In genomic region chr2:240112914-240113690, GRCh38 we compare ENCODE assay signal across 17 cellular contexts. TPM values are rescaled to one million over a fixed set of nuclear protein-coding genes. Genes with fewer than 3 reads are reported as not detected.
DNase-seq lines count a peak whose midpoint lies in the region; ATAC-seq, FAIRE-seq and TF ChIP-seq lines count a peak whose summit lies in the region.
"Had no signal": no experiment of that assay in that cellular context is flagged by ENCODE, and none has a peak within 500 bp of the region (broad histone marks: within the 10 kb centered on the region; RNA-seq: fewer than 3 reads in every experiment).

No MANE protein-coding gene starts in this region.

- H3K4me1 ChIP-seq in GM23338 (ENCODE audit: insufficient read depth) (peaks cover 7% of the 10 kb centered on the region; the same call in 1 of the 2 replicates), esophagus muscularis mucosa (no peaks in the 10 kb centered on the region), kidney (ENCODE audit: control insufficient read depth in 1 of 2, insufficient read depth in 1 of 2, low read depth in 1 of 2, low read length in 2 of 2) (no peaks in the 10 kb centered on the region), ascending aorta (no peaks in the 10 kb centered on the region)
- H3K4me1 ChIP-seq: A549, BLaER1, Caco-2 had no signal

- no peak overlapping the region for H3K9ac ChIP-seq in kidney (ENCODE audit: low read length in 2 of 2)
- H3K9ac ChIP-seq: BLaER1 had no signal

- no peak for TF ChIP-seq EP300 in esophagus muscularis mucosa (IDR thresholded peaks at IDR 0.05)

- H3K27ac ChIP-seq in GM23338 (ENCODE audit: low read depth) = no peak overlapping the region
- H3K27ac ChIP-seq in esophagus muscularis mucosa (replicated peaks in 1 of 4) = no peak overlapping the region
- no peak overlapping the region for H3K27ac ChIP-seq in kidney (ENCODE audit: low read depth in 2 of 2, low read length in 2 of 2)
- H3K27ac ChIP-seq in ascending aorta = no peak overlapping the region
- H3K27ac ChIP-seq in dorsolateral prefrontal cortex = no peak overlapping the region
- H3K27ac ChIP-seq: A549, BLaER1, HL-60 had no signal

- CTCF ChIA-PET in WTC11 (lab: Charles Lee) = interaction anchor here (1.0 to 2.7 kb wide), 2 partner anchors 53 to 480 kb away, joined by 3 to 9 read pairs; no protein-coding TSS in a partner anchor

- no peaks in the 10 kb centered on the region for H3F3A ChIP-seq in GM23338 (replicated peaks; ENCODE audit: low read depth)

- peak overlapping the region; percentile 88 for H2AFZ ChIP-seq in GM23338

- H3K27me3 ChIP-seq in GM23338 (ENCODE audit: insufficient read depth) (no peaks in the 10 kb centered on the region), esophagus muscularis mucosa (peaks cover 0 to 45% (median 0%) of the 10 kb centered on the region in 4 donors), ascending aorta (no peaks in the 10 kb centered on the region), dorsolateral prefrontal cortex (no peaks in the 10 kb centered on the region)
- H3K27me3 ChIP-seq: BLaER1 had no signal

- H3K4me3 Mint-ChIP-seq in GM23338 (no peak overlapping the region), WTC11 (no peak overlapping the region)
- H3K4me3 Mint-ChIP-seq: CD8-positive, alpha-beta memory T cell had no signal

- no peaks in the 10 kb centered on the region for H3K36me3 ChIP-seq in GM23338 (ENCODE audit: insufficient read depth)
- no peaks in the 10 kb centered on the region for H3K36me3 ChIP-seq in esophagus muscularis mucosa
- no peaks in the 10 kb centered on the region for H3K36me3 ChIP-seq in kidney (ENCODE audit: control insufficient read depth in 1 of 2, insufficient read depth in 2 of 2, low read length in 2 of 2)
- no peaks in the 10 kb centered on the region for H3K36me3 ChIP-seq in ascending aorta
- H3K36me3 ChIP-seq: BLaER1 had no signal

- H3K9me3 Mint-ChIP-seq in GM23338 (peaks cover 3% of the 10 kb centered on the region; the same call in 2 of the 3 replicates), WTC11 (peaks cover 14% of the 10 kb centered on the region)

- H3K36me3 Mint-ChIP-seq in GM23338 (ENCODE audit: low read depth) (no peaks in the 10 kb centered on the region; the same call in 2 of the 3 replicates), WTC11 (no peaks in the 10 kb centered on the region)
- H3K36me3 Mint-ChIP-seq: CD8-positive, alpha-beta memory T cell had no signal

- peaks cover 16% of the 10 kb centered on the region for H3K4me1 Mint-ChIP-seq in GM23338
- peaks cover 6% of the 10 kb centered on the region for H3K4me1 Mint-ChIP-seq in WTC11
- H3K4me1 Mint-ChIP-seq: CD8-positive, alpha-beta memory T cell had no signal

- intact Hi-C loops in esophagus muscularis mucosa (cut with DNase I) = no loop called here
- intact Hi-C loops in kidney (cut with DNase I) = no loop called here
- intact Hi-C loops in ascending aorta (cut with DNase I) = no loop called here
- intact Hi-C loops in dorsolateral prefrontal cortex (cut with DNase I) = no loop called here

- H3K27ac Mint-ChIP-seq in GM23338 = peak overlapping the region; percentile 17; the same call in 1 of the 2 replicates
- no peak overlapping the region; the same call in 1 of the 2 replicates for H3K27ac Mint-ChIP-seq in WTC11

- H4K20me1 ChIP-seq in GM23338 (replicated peaks; ENCODE audit: insufficient read depth) = no peaks in the 10 kb centered on the region
- H4K20me1 ChIP-seq: BLaER1 had no signal

- H3K9me3 ChIP-seq in esophagus muscularis mucosa = peaks cover 0 to 9% (median 4%) of the 10 kb centered on the region in 4 donors
- no peaks in the 10 kb centered on the region for H3K9me3 ChIP-seq in kidney (ENCODE audit: control insufficient read depth in 1 of 2, low read length in 2 of 2)
- H3K9me3 ChIP-seq in ascending aorta = no peaks in the 10 kb centered on the region
- H3K9me3 ChIP-seq: BLaER1, Caco-2 had no signal

- H3K4me3 ChIP-seq in GM23338 (no peak overlapping the region), esophagus muscularis mucosa (no peak overlapping the region), kidney (ENCODE audit: low read length in 2 of 2) (no peak overlapping the region), ascending aorta (no peak overlapping the region), dorsolateral prefrontal cortex (no peak overlapping the region)
- H3K4me3 ChIP-seq: A549, BLaER1 had no signal

- TF ChIP-seq CTCF in GM23338 (conservative IDR thresholded peaks at IDR 0.05; ENCODE audit: low read depth in 2 of 2) (no peak), WTC11 (IDR thresholded peaks at IDR 0.05) (no peak), esophagus muscularis mucosa (IDR thresholded peaks at IDR 0.05) (no peak), kidney (IDR thresholded peaks at IDR 0.05; ENCODE audit: borderline replicate concordance, extremely low read depth, insufficient read depth) (no peak), ascending aorta (IDR thresholded peaks at IDR 0.05) (no peak), dorsolateral prefrontal cortex (IDR thresholded peaks at IDR 0.05 in 54 of 56, conservative IDR thresholded peaks at IDR 0.05 in 2 of 56; ENCODE audit: low read depth in 1 of 56, partially characterized antibody in 56 of 56) (no peak)

- TF ChIP-seq POLR2A in esophagus muscularis mucosa (IDR thresholded peaks at IDR 0.05; ENCODE audit: low read depth) = no peak

- H3K27me3 Mint-ChIP-seq in GM23338 (ENCODE audit: insufficient read depth, low read depth, poor library complexity) (peaks cover 4% of the 10 kb centered on the region), WTC11 (ENCODE audit: low read depth) (no peaks in the 10 kb centered on the region; the same call in 1 of the 2 replicates)

- ATAC-seq in GM23338 (peak; percentile 89), WTC11 (peak; percentile 60; the same call in 1 of the 2 replicates)
- ATAC-seq: A549, HCT116 had no signal

- FAIRE-seq in kidney (lab: Jason Lieb, UNC) = no peak
- FAIRE-seq: A549 had no signal

- peak; percentile 67 for DNase-seq in GM23338 (ENCODE audit: low spot score)
- DNase-seq in WTC11 (ENCODE audit: low spot score) = no peak
- peak; percentile 85 for DNase-seq in esophagus muscularis mucosa (ENCODE audit: extremely low spot score)
- DNase-seq in kidney = peak; percentile 25
- DNase-seq in NCI-H1417 (lab: John Stamatoyannopoulos, UW) = no peak
- no peak for DNase-seq in NCI-H524 (lab: John Stamatoyannopoulos, UW)
- no peak for DNase-seq in ascending aorta (ENCODE audit: low spot score in 2 of 2)
- no peak for DNase-seq in dorsolateral prefrontal cortex
- DNase-seq: AML-193; Caco-2; CD8-positive, alpha-beta memory T cell; DMS53; GOT3 had no signal

- POLR2A ChIA-PET in WTC11 (lab: Charles Lee) = no interaction called here

- H3K4me2 ChIP-seq in GM23338 = peak overlapping the region; percentile 61
- H3K4me2 ChIP-seq: A549, BLaER1 had no signal

- H3K9me2 ChIP-seq in GM23338 (ENCODE audit: insufficient read depth) = peaks cover 5% of the 10 kb centered on the region; the same call in 1 of the 2 replicates

- 27% methylated on average over 5 of the region's 5 CpGs for WGBS in esophagus muscularis mucosa

- H3K79me2 ChIP-seq in GM23338 (replicated peaks; ENCODE audit: insufficient read depth) = no peaks in the 10 kb centered on the region

TF ChIP-seq in GM23338, 12 proteins besides CTCF, POLR2A, EP300 and RAD21 (continues in another document):
- TF ChIP-seq EZH2phosphoT487 (IDR thresholded peaks at IDR 0.05; ENCODE audit: unreplicated experiment) = no peak
- TF ChIP-seq CREB1 (CRISPR knock-in tag; IDR thresholded peaks at IDR 0.05; ENCODE audit: low read depth) = no peak
- TF ChIP-seq ZNF114 (CRISPR knock-in tag; IDR thresholded peaks at IDR 0.05) = no peak

TF ChIP-seq in WTC11, 78 proteins besides CTCF, POLR2A, EP300 and RAD21:
- TF ChIP-seq, protein P1, sequence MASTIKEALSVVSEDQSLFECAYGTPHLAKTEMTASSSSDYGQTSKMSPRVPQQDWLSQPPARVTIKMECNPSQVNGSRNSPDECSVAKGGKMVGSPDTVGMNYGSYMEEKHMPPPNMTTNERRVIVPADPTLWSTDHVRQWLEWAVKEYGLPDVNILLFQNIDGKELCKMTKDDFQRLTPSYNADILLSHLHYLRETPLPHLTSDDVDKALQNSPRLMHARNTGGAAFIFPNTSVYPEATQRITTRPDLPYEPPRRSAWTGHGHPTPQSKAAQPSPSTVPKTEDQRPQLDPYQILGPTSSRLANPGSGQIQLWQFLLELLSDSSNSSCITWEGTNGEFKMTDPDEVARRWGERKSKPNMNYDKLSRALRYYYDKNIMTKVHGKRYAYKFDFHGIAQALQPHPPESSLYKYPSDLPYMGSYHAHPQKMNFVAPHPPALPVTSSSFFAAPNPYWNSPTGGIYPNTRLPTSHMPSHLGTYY (CRISPR knock-in tag; IDR thresholded peaks at IDR 0.05) = no peak
- no peak for TF ChIP-seq ZNF121 (CRISPR knock-in tag; IDR thresholded peaks at IDR 0.05)
- peak; percentile 49; the same call in 1 of the 2 replicates for TF ChIP-seq ZNF423 (CRISPR knock-in tag; IDR thresholded peaks at IDR 0.05)

RNA-seq across cellular contexts. Expression of gene COPS9, which starts 23.0 kb away (rescaled TPM):
- 91.7 and 160 TPM in 2 replicates for total RNA-seq in GM23338 (2014; rRNA removed; shearing (Covaris generic))
- 629 and 651 TPM in 2 replicates for polyA plus RNA-seq in GM23338 (2016; fragmentation: Nextera tagmentation; extraction: Ambion mirVana)
- 140 to 142 TPM (median 141 TPM) in 3 replicates for total RNA-seq in WTC11 (2021)
- 100 to 1,000 TPM; 179 to 254 (median 197) TPM for total RNA-seq in esophagus muscularis mucosa
- 119 TPM for total RNA-seq in kidney
- polyA plus RNA-seq in kidney (ENCODE audit: insufficient read depth, low read depth, low replicate concordance) = 310 TPM
- 4.7 TPM for total RNA-seq in ascending aorta
- total RNA-seq in dorsolateral prefrontal cortex = 100 to 1,000 TPM; 143 to 327 (median 229) TPM

RNA-seq across cellular contexts. Expression of gene OTOS, which starts 27.4 kb away (rescaled TPM):
- not detected in 2 replicates for total RNA-seq in GM23338 (2014; rRNA removed; shearing (Covaris generic))
- 0.40 TPM in 1 of 2 replicates, not detected in the other for polyA plus RNA-seq in GM23338 (2016; fragmentation: Nextera tagmentation; extraction: Ambion mirVana)
- total RNA-seq in WTC11 (2021) = not detected in 3 replicates
- total RNA-seq in esophagus muscularis mucosa = not detected
- total RNA-seq in kidney = 4.6 TPM
- 1.5 TPM for polyA plus RNA-seq in kidney (ENCODE audit: insufficient read depth, low read depth, low replicate concordance)
- not detected for total RNA-seq in ascending aorta
- total RNA-seq in dorsolateral prefrontal cortex = 10 to 100 TPM in 5 of 120 experiments, 1 to 10 TPM in 112, under 1 TPM in 1, not detected in 2; 0.83 to 16.8 (median 4.5) TPM
- total RNA-seq: Caco-2; CD8-positive, alpha-beta memory T cell had no signal
- polyA plus RNA-seq: A549; CD8-positive, alpha-beta memory T cell had no signal

RNA-seq across cellular contexts. Expression of gene OR6B3, which starts 59.8 kb away (rescaled TPM):
- not detected in 2 replicates for total RNA-seq in GM23338 (2014; rRNA removed; shearing (Covaris generic))
- polyA plus RNA-seq in GM23338 (2016; fragmentation: Nextera tagmentation; extraction: Ambion mirVana) (not detected in 2 replicates), kidney (ENCODE audit: insufficient read depth, low read depth, low replicate concordance) (not detected)
- total RNA-seq in WTC11 (2021) (not detected in 3 replicates), esophagus muscularis mucosa (not detected), kidney (not detected), ascending aorta (not detected), dorsolateral prefrontal cortex (under 1 TPM in 8 of 120 experiments, not detected in 112; 0.50 to 0.98 (median 0.57) TPM)
- total RNA-seq: Caco-2; CD8-positive, alpha-beta memory T cell had no signal
- polyA plus RNA-seq: A549; CD8-positive, alpha-beta memory T cell had no signal

Comparison
In these comparisons a context has a peak if more than half of its experiments do, and no peak if none do; other contexts are left out.
1. DNase-seq: peak in GM23338 (single experiment), esophagus muscularis mucosa (single experiment) and kidney (single experiment); none in WTC11 (single experiment), NCI-H1417 (0 of 3), NCI-H524 (0 of 2), ascending aorta (0 of 2) and dorsolateral prefrontal cortex (0 of 10).
2. RNA of gene COPS9, which starts 23.0 kb away (total RNA-seq): 143 to 327 TPM in dorsolateral prefrontal cortex, 179 to 254 TPM in esophagus muscularis mucosa, 140 to 142 TPM in WTC11, 119 TPM in kidney (single experiment) and 91.7 to 160 TPM in GM23338; 4.7 TPM in ascending aorta (single experiment); every median in the first group is over 10 times any median in the second.